Comparison of ENCODE assay signal across 15 cellular contexts in the genomic region with DNA sequence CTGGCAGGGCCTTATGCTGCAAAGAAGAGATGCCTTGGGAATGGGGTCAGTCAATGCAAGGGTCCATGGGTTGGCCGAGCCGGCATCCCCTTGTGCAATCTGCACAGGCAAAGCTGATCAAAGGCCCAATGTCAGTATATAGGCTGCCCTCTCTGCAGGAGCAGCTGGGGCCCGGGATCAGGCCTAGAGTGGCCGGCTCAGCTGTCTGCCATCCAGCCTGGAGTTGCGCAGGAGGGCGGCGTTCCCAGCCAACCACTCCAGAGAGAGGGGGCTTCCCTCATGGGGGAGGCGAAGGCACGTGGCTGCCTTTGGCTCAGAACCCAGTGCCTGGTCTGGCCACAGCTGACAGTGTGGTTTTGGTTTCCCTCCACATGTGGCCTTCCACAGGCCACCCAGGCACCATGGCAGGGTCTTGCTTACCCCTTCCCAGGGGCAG. TPM values are rescaled to one million over a fixed set of nuclear protein-coding genes. Genes with fewer than 3 reads are reported as not detected.
A peak's percentile ranks its signal among the peaks of the same experiment; 100 is the strongest.
DNase-seq lines count a peak whose midpoint lies in the region; ATAC-seq and TF ChIP-seq lines count a peak whose summit lies in the region.
"Had no signal": no experiment of that assay in that cellular context is flagged by ENCODE, and none has a peak within 500 bp of the region (broad histone marks: within the 10 kb centered on the region; RNA-seq: fewer than 3 reads in every experiment).

No MANE protein-coding gene starts in this region.

- no peak overlapping the region for H3K27ac ChIP-seq in RWPE1
- H3K27ac ChIP-seq in mesendoderm (ENCODE audit: low read depth, low read length) = no peak overlapping the region
- H3K27ac ChIP-seq: 22Rv1, KMS-11, parathyroid adenoma had no signal

- TF ChIP-seq CTCF in NB4 (IDR thresholded peaks at IDR 0.05; ENCODE audit: low read depth, low read length) = no peak
- TF ChIP-seq CTCF in RWPE1 (conservative IDR thresholded peaks at IDR 0.05; ENCODE audit: low read depth) = no peak

- peak overlapping the region; percentile 99 for H3K4me3 Mint-ChIP-seq in T-helper 2 cell treated with Interferon-gamma antibody and Interleukin-4, amounts not matched to agents 5 μg/mL and 100 μg/mL, for 36 hours
- H3K4me3 Mint-ChIP-seq in dendritic cell treated with granulocyte-macrophage colony-stimulating factor and Interleukin-4, amounts not matched to agents 40 ng/mL and 50 ng/mL, for 4 days = peak overlapping the region; percentile 95
- H3K4me3 Mint-ChIP-seq in stimulated activated effector memory CD8-positive, alpha-beta T cell treated with anti-CD3 and anti-CD28 coated beads, Interleukin-12 subunit alpha, Interleukin-12 subunit beta, amount 100 ng/mL, for 72 hours = peak overlapping the region; percentile 97

- DNase-seq in T-helper 2 cell treated with Interferon-gamma antibody and Interleukin-4, amounts not matched to agents 5 μg/mL and 100 μg/mL, for 36 hours (ENCODE audit: low spot score) = no peak
- DNase-seq in T-helper 2 cell (no peak), NB4 (ENCODE audit: low read depth) (no peak), RWPE1 (ENCODE audit: low spot score) (no peak), NCI-H82 (lab: John Stamatoyannopoulos, UW) (no peak), mesendoderm (no peak)
- no peak for DNase-seq in stimulated activated effector memory CD8-positive, alpha-beta T cell treated with anti-CD3 and anti-CD28 coated beads, Interleukin-12 subunit alpha, Interleukin-12 subunit beta, amount 100 ng/mL, for 72 hours (ENCODE audit: low spot score in 2 of 2)
- DNase-seq: Calu3; NCI-H2107; stimulated activated CD4-positive, alpha-beta T cell treated with anti-CD3 and anti-CD28 coated beads, Interleukin-4, amount 100 ng/mL, for 1 hour had no signal

- H3K36me3 Mint-ChIP-seq in T-helper 2 cell treated with Interferon-gamma antibody and Interleukin-4, amounts not matched to agents 5 μg/mL and 100 μg/mL, for 36 hours (ENCODE audit: low read depth) = peaks cover 64% of the 10 kb centered on the region
- peaks cover 77% of the 10 kb centered on the region for H3K36me3 Mint-ChIP-seq in dendritic cell treated with granulocyte-macrophage colony-stimulating factor and Interleukin-4, amounts not matched to agents 40 ng/mL and 50 ng/mL, for 4 days (ENCODE audit: low read depth)
- peaks cover 89% of the 10 kb centered on the region for H3K36me3 Mint-ChIP-seq in stimulated activated effector memory CD8-positive, alpha-beta T cell treated with anti-CD3 and anti-CD28 coated beads, Interleukin-12 subunit alpha, Interleukin-12 subunit beta, amount 100 ng/mL, for 72 hours

- POLR2A ChIA-PET in RWPE1 (lab: Yijun Ruan, JAX; ENCODE audit: low non-redundant PET) = no interaction called here

- ATAC-seq in stimulated activated effector memory CD8-positive, alpha-beta T cell treated with anti-CD3 and anti-CD28 coated beads, Interleukin-12 subunit alpha, Interleukin-12 subunit beta, amount 100 ng/mL, for 72 hours = no peak

- no peak overlapping the region for H2BK120ac ChIP-seq in mesendoderm (ENCODE audit: low read depth, low read length)

- no peaks in the 10 kb centered on the region for H3K4me1 ChIP-seq in mesendoderm (ENCODE audit: control insufficient read depth, low read depth, low read length)
- H3K4me1 ChIP-seq: parathyroid adenoma had no signal

- H3K4me1 Mint-ChIP-seq in T-helper 2 cell treated with Interferon-gamma antibody and Interleukin-4, amounts not matched to agents 5 μg/mL and 100 μg/mL, for 36 hours (ENCODE audit: low read depth) = peaks cover 45% of the 10 kb centered on the region
- peaks cover 72% of the 10 kb centered on the region for H3K4me1 Mint-ChIP-seq in dendritic cell treated with granulocyte-macrophage colony-stimulating factor and Interleukin-4, amounts not matched to agents 40 ng/mL and 50 ng/mL, for 4 days (ENCODE audit: low read depth)
- peaks cover 74% of the 10 kb centered on the region for H3K4me1 Mint-ChIP-seq in stimulated activated effector memory CD8-positive, alpha-beta T cell treated with anti-CD3 and anti-CD28 coated beads, Interleukin-12 subunit alpha, Interleukin-12 subunit beta, amount 100 ng/mL, for 72 hours

- CTCF ChIA-PET in RWPE1 (lab: Yijun Ruan, JAX) = interaction anchor here (0.6 kb wide), 1 partner anchor 94 kb away, joined by 3 read pairs; no protein-coding TSS in a partner anchor

- H3K4me2 ChIP-seq in mesendoderm (ENCODE audit: low read length) = no peak overlapping the region
- H3K4me2 ChIP-seq: KMS-11 had no signal

- H3K9me3 Mint-ChIP-seq in T-helper 2 cell treated with Interferon-gamma antibody and Interleukin-4, amounts not matched to agents 5 μg/mL and 100 μg/mL, for 36 hours = no peaks in the 10 kb centered on the region
- H3K9me3 Mint-ChIP-seq in dendritic cell treated with granulocyte-macrophage colony-stimulating factor and Interleukin-4, amounts not matched to agents 40 ng/mL and 50 ng/mL, for 4 days = no peaks in the 10 kb centered on the region
- no peaks in the 10 kb centered on the region for H3K9me3 Mint-ChIP-seq in stimulated activated effector memory CD8-positive, alpha-beta T cell treated with anti-CD3 and anti-CD28 coated beads, Interleukin-12 subunit alpha, Interleukin-12 subunit beta, amount 100 ng/mL, for 72 hours

- intact Hi-C loops in dendritic cell treated with granulocyte-macrophage colony-stimulating factor and Interleukin-4, amounts not matched to agents 40 ng/mL and 50 ng/mL, for 4 days (cut with micrococcal nuclease) = loop anchor here (5.0 kb wide), 1 partner anchor 188 kb away; a partner anchor contains a TSS

- H3K36me3 ChIP-seq in mesendoderm (ENCODE audit: control insufficient read depth, insufficient read depth, low read length) = no peaks in the 10 kb centered on the region

- H4K5ac ChIP-seq in mesendoderm (ENCODE audit: low read length) = no peak overlapping the region

- no peak overlapping the region for H4K8ac ChIP-seq in mesendoderm (ENCODE audit: low read depth, low read length)

- no peak overlapping the region for H2BK15ac ChIP-seq in mesendoderm (replicated peaks; ENCODE audit: low read depth)

- H3K56ac ChIP-seq in mesendoderm (ENCODE audit: low read length) = no peak overlapping the region

- H3K18ac ChIP-seq in mesendoderm (ENCODE audit: low read length) = no peak overlapping the region

- WGBS in mesendoderm (ENCODE audit: extremely low coverage, insufficient coverage, low lambda C conversion rate) = no CpG with 5 or more reads among the region's 9 CpGs

- H3K79me2 ChIP-seq in mesendoderm (ENCODE audit: control insufficient read depth, insufficient read depth, low read length) = no peaks in the 10 kb centered on the region
- H3K79me2 ChIP-seq: parathyroid adenoma had no signal

- no peak overlapping the region for H3K9ac ChIP-seq in mesendoderm (ENCODE audit: low read length)
- H3K9ac ChIP-seq: KMS-11, parathyroid adenoma had no signal

- no peak overlapping the region for H3K27ac Mint-ChIP-seq in T-helper 2 cell treated with Interferon-gamma antibody and Interleukin-4, amounts not matched to agents 5 μg/mL and 100 μg/mL, for 36 hours
- H3K27ac Mint-ChIP-seq in dendritic cell treated with granulocyte-macrophage colony-stimulating factor and Interleukin-4, amounts not matched to agents 40 ng/mL and 50 ng/mL, for 4 days = no peak overlapping the region
- H3K27ac Mint-ChIP-seq in stimulated activated effector memory CD8-positive, alpha-beta T cell treated with anti-CD3 and anti-CD28 coated beads, Interleukin-12 subunit alpha, Interleukin-12 subunit beta, amount 100 ng/mL, for 72 hours = peak overlapping the region; percentile 99

- H3K4ac ChIP-seq in mesendoderm (ENCODE audit: low read depth, low read length) = no peak overlapping the region

- H3K4me3 ChIP-seq in NB4 (ENCODE audit: low read depth, low read length) (peak overlapping the region; percentile 100), mesendoderm (ENCODE audit: low read length) (no peak overlapping the region)
- H3K4me3 ChIP-seq: lung had no signal

- no peak overlapping the region for H3K23ac ChIP-seq in mesendoderm (ENCODE audit: low read length)

- H2BK5ac ChIP-seq in mesendoderm (ENCODE audit: low read length) = no peak overlapping the region

- no peaks in the 10 kb centered on the region for H3K79me1 ChIP-seq in mesendoderm (ENCODE audit: low read length)

- no peaks in the 10 kb centered on the region for H3K27me3 ChIP-seq in mesendoderm (ENCODE audit: insufficient read depth, low read length, poor library complexity)

- H3K27me3 Mint-ChIP-seq in T-helper 2 cell treated with Interferon-gamma antibody and Interleukin-4, amounts not matched to agents 5 μg/mL and 100 μg/mL, for 36 hours (ENCODE audit: low read depth) = no peaks in the 10 kb centered on the region
- H3K27me3 Mint-ChIP-seq in dendritic cell treated with granulocyte-macrophage colony-stimulating factor and Interleukin-4, amounts not matched to agents 40 ng/mL and 50 ng/mL, for 4 days = no peaks in the 10 kb centered on the region

- no peak overlapping the region for H2AK5ac ChIP-seq in mesendoderm (ENCODE audit: low read length)

- no peak for TF ChIP-seq POLR2A in NB4 (IDR thresholded peaks at IDR 0.05; ENCODE audit: extremely low read depth, insufficient read length)

RNA-seq across cellular contexts. Expression of a gene that starts 3.9 kb away (rescaled TPM):
- 1.6 TPM for polyA plus RNA-seq in mesendoderm (2013, experiment 1 of 2)
- polyA plus RNA-seq in mesendoderm (2013, experiment 2 of 2) = 1.5 TPM

RNA-seq across cellular contexts. Expression of a gene that starts 31.5 kb away (rescaled TPM):
- not detected for polyA plus RNA-seq in mesendoderm (2013, experiment 1 of 2)
- not detected for polyA plus RNA-seq in mesendoderm (2013, experiment 2 of 2)
- polyA plus RNA-seq: lung had no signal

RNA-seq across cellular contexts. Expression of a gene that starts 50.9 kb away (rescaled TPM):
- polyA plus RNA-seq in mesendoderm (2013, experiment 1 of 2) = 0.69 TPM
- polyA plus RNA-seq in mesendoderm (2013, experiment 2 of 2) = 0.81 TPM
